Comparison of ENCODE assay signal across 1 cellular context in genomic region chr7:148773344-148773743, GRCh38.
TF ChIP-seq lines count a peak whose summit lies in the region.

No MANE protein-coding gene starts in this region.

TF ChIP-seq in HEK293, 187 proteins besides CTCF, POLR2A, EP300 and RAD21 (continued from another document):
- TF ChIP-seq KLF17 (tag by site-specific recombination; IDR thresholded peaks at IDR 0.05) (peak; percentile 39), ZNF488 (tag by site-specific recombination; IDR thresholded peaks at IDR 0.05) (peak; percentile 61), ZNF561 (tag by site-specific recombination; IDR thresholded peaks at IDR 0.05; ENCODE audit: borderline replicate concordance) (no peak), TSHZ1 (tag by site-specific recombination; IDR thresholded peaks at IDR 0.05; ENCODE audit: borderline replicate concordance) (peak; percentile 55; the same call in 1 of the 2 replicates), ZSCAN4 (tag by site-specific recombination; IDR thresholded peaks at IDR 0.05) (no peak), YY2 (tag by site-specific recombination; IDR thresholded peaks at IDR 0.05) (no peak), TRIM28 (IDR thresholded peaks at IDR 0.05; ENCODE audit: borderline replicate concordance, low read length) (peak; percentile 67; the same call in 1 of the 2 replicates), SP7 (tag by site-specific recombination; IDR thresholded peaks at IDR 0.05) (peak; percentile 96), GLIS1 (tag by site-specific recombination; IDR thresholded peaks at IDR 0.05) (peak; percentile 23; the same call in 1 of the 2 replicates), ZEB2 (tag by site-specific recombination; IDR thresholded peaks at IDR 0.05) (peak; percentile 67), ZNF23 (tag by site-specific recombination; IDR thresholded peaks at IDR 0.05; ENCODE audit: borderline replicate concordance) (no peak), ZBTB8A (tag by site-specific recombination; IDR thresholded peaks at IDR 0.05) (0 out of 2 replicates have a peak, but pooled peaks have one; percentile 54), ZSCAN5A (tag by site-specific recombination; IDR thresholded peaks at IDR 0.05) (peak; percentile 19; the same call in 1 of the 2 replicates), WT1 (tag by site-specific recombination; IDR thresholded peaks at IDR 0.05) (peak; percentile 40), ZNF324 (tag by site-specific recombination; IDR thresholded peaks at IDR 0.05) (no peak), PRDM6 (tag by site-specific recombination; IDR thresholded peaks at IDR 0.05) (peak; percentile 94), ZBTB17 (tag by site-specific recombination; IDR thresholded peaks at IDR 0.05) (peak; percentile 12; the same call in 1 of the 2 replicates), INSM2 (tag by site-specific recombination; IDR thresholded peaks at IDR 0.05) (peak; percentile 13; the same call in 1 of the 2 replicates)
